9 cellular contexts compared by ENCODE assay signal in the genomic region with DNA sequence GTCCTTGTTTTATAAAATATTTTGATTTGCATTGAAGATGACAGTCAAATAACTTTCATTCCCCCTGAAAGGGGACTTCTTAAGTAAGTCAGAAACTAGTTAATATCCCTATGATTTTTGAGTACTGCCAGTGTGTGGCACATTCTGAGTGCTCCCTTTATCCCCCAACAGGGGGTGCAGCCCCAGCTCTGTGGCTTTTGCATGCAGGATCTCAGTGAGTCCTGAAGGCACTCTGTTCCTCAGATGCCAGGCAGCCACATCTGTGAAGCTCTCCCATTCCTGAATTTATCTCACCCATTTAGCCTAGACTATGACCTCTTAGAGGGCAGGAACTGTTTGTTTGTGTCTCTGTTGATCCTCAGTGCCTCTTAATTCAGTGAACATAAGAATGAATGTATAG.
DNase-seq lines count a peak whose midpoint lies in the region; TF ChIP-seq lines count a peak whose summit lies in the region.
"Had no signal": no experiment of that assay in that cellular context is flagged by ENCODE, and none has a peak within 500 bp of the region (broad histone marks: within the 10 kb centered on the region; RNA-seq: fewer than 3 reads in every experiment).

No MANE protein-coding gene starts in this region.

- DNase-seq in SIG-M5 treated with dmso at 0.1 percent for 504 hours (lab: John Stamatoyannopoulos, UW; ENCODE audit: unreplicated experiment) = peak; percentile 14
- DNase-seq in SIG-M5 (lab: John Stamatoyannopoulos, UW) = no peak
- DNase-seq in LNCaP clone FGC (ENCODE audit: low read depth) = no peak
- DNase-seq in cerebellar cortex (ENCODE audit: low spot score) = peak; percentile 13
- no peak for DNase-seq in osteocyte (ENCODE audit: extremely low spot score, unreplicated experiment)
- no peak for DNase-seq in stimulated activated naive CD4-positive, alpha-beta T cell treated with Interleukin-2 at 50 U/mL for 16 hours (lab: John Stamatoyannopoulos, UW)
- no peak for DNase-seq in DMS153 treated with DMSO at 0.1 percent for 48 hours (lab: John Stamatoyannopoulos, UW; ENCODE audit: unreplicated experiment)
- no peak for DNase-seq in stimulated activated naive CD4-positive, alpha-beta T cell (lab: John Stamatoyannopoulos, UW)

- H3K27me3 Mint-ChIP-seq in osteocyte (ENCODE audit: unreplicated experiment) = no peaks in the 10 kb centered on the region

- TF ChIP-seq CTCF in LNCaP clone FGC (IDR thresholded peaks at IDR 0.05; ENCODE audit: control insufficient read depth, extremely low read depth, insufficient read depth) (peak; percentile 22; the same call in 1 of the 2 replicates), osteocyte (IDR thresholded peaks at IDR 0.05) (peak; percentile 36)

- H3K27ac Mint-ChIP-seq in osteocyte (ENCODE audit: unreplicated experiment) = no peak overlapping the region
- H3K27ac Mint-ChIP-seq: T-helper 2 cell treated with Interferon-gamma antibody and Interleukin-4, amounts not matched to agents 5 μg/mL and 100 μg/mL, for 36 hours had no signal

- H3K4me3 ChIP-seq in LNCaP clone FGC (ENCODE audit: low read depth, low read length) = no peak overlapping the region

- H3K9me3 Mint-ChIP-seq in osteocyte (ENCODE audit: unreplicated experiment) = no peaks in the 10 kb centered on the region
- H3K9me3 Mint-ChIP-seq: T-helper 2 cell treated with Interferon-gamma antibody and Interleukin-4, amounts not matched to agents 5 μg/mL and 100 μg/mL, for 36 hours had no signal

- no peaks in the 10 kb centered on the region for H3K36me3 Mint-ChIP-seq in osteocyte (ENCODE audit: unreplicated experiment)

- H3K4me1 Mint-ChIP-seq in osteocyte (ENCODE audit: unreplicated experiment) = no peaks in the 10 kb centered on the region

- no peak overlapping the region for H3K4me3 Mint-ChIP-seq in osteocyte (ENCODE audit: unreplicated experiment)
- H3K4me3 Mint-ChIP-seq: T-helper 2 cell treated with Interferon-gamma antibody and Interleukin-4, amounts not matched to agents 5 μg/mL and 100 μg/mL, for 36 hours had no signal

Comparison
In these comparisons a context has a peak if more than half of its experiments do, and no peak if none do; other contexts are left out.
1. DNase-seq: peak in SIG-M5 treated with dmso at 0.1 percent for 504 hours (single experiment) and cerebellar cortex (single experiment); none in SIG-M5 (single experiment), LNCaP clone FGC (single experiment), osteocyte (single experiment), stimulated activated naive CD4-positive, alpha-beta T cell treated with Interleukin-2 at 50 U/mL for 16 hours (single experiment), DMS153 treated with DMSO at 0.1 percent for 48 hours (single experiment) and stimulated activated naive CD4-positive, alpha-beta T cell (0 of 6).